Comparison of ENCODE assay signal across 1 cellular context in the genomic region with DNA sequence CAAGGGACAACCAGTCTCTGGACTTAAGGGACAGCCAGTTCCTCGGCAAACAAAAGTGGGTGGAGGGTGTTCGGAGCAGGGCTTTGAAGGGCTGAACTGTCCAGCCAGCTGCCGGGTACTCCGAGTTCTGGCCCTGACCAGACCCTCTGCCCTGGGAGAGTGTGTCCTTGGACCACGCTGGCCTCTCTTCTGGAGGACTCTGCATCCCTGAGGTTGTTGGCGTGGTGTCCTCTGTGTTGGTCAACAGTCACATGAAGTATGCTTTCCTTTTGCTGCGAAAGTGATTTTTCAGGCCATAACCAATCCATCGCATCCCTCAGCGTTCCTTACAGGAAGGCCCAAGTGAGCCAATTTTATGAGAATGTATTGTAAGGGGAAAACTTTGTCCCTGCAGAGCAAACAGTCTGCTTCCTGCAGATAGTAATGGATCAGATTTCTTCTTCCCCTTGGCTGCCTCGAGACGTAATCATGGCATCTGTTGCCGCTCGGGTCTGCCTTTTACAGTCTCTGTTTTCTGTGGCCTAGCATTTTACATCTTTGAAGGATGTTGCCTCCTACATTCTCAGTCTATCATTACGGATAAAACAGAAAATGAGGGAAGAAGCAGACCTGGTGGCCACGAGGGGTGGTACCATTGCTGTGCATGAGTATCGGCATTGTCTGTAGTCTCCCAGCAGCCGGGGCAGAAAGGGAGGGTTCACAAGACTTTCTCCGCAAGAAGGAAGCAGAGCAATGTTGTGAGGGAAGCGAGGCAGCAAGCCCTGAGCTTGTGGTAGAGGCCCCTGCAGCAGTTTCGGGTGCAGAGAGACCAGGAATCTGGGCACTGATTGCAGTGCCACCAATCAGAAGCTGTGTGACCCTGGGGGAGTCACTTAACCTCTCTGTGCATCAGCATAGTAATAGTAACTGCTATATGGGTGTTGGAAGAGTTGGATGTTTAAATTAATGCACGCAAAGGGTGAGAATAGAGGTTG.
TF ChIP-seq lines count a peak whose summit lies in the region.

No MANE protein-coding gene starts in this region.

TF ChIP-seq in HEK293, 187 proteins besides CTCF, POLR2A, EP300 and RAD21 (continued from another document):
- peak; percentile 80; the same call in 1 of the 2 replicates for TF ChIP-seq SCRT1 (tag by site-specific recombination; IDR thresholded peaks at IDR 0.05; ENCODE audit: borderline replicate concordance)
- TF ChIP-seq ZNF202 (tag by site-specific recombination; IDR thresholded peaks at IDR 0.05; ENCODE audit: borderline replicate concordance), result no peak
- TF ChIP-seq, protein P1, sequence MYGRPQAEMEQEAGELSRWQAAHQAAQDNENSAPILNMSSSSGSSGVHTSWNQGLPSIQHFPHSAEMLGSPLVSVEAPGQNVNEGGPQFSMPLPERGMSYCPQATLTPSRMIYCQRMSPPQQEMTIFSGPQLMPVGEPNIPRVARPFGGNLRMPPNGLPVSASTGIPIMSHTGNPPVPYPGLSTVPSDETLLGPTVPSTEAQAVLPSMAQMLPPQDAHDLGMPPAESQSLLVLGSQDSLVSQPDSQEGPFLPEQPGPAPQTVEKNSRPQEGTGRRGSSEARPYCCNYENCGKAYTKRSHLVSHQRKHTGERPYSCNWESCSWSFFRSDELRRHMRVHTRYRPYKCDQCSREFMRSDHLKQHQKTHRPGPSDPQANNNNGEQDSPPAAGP (tag by site-specific recombination; IDR thresholded peaks at IDR 0.05), result 0 out of 2 replicates have a peak, but pooled peaks have one; percentile 22
